Comparison of ENCODE assay signal across 23 cellular contexts in genomic region chr21:41137401-41137800, GRCh38.
"Had no signal": no experiment of that assay in that cellular context is flagged by ENCODE, and none has a peak within 500 bp of the region (broad histone marks: within the 10 kb centered on the region; RNA-seq: fewer than 3 reads in every experiment).

No MANE protein-coding gene starts in this region.

- ATAC-seq: HepG2, Panc1, PC-3, Right ventricle myocardium inferior had no signal

- H3K9me3 ChIP-seq: MG63, SJSA1 had no signal

- H3K4me3 ChIP-seq: MG63, SJSA1, SK-N-MC had no signal

- H3K27me3 ChIP-seq: MG63, SJSA1 had no signal

- FAIRE-seq: HepG2 had no signal

- H3K36me3 ChIP-seq: MG63, SJSA1 had no signal

- DNase-seq: IMR-90, Karpas-422, KG1, MG63, NCI-H1092, NCI-H1105 treated with DMSO at 0.1 percent for 48 hours, NCI-H1417 treated with DMSO at 0.1 percent for 48 hours, NCI-H146, NCI-H1694 treated with DMSO at 0.1 percent for 48 hours, NCI-H1930, NCI-H2081, NCI-H2107, NCI-H2227 treated with DMSO at 0.1 percent for 48 hours, NCI-H524, NCI-H526 treated with DMSO at 0.1 percent for 48 hours, NCI-H748 treated with DMSO at 0.1 percent for 48 hours, PC-3, SIG-M5 had no signal

- H3K27ac ChIP-seq: SJSA1, SK-N-MC had no signal

- H3K4me1 ChIP-seq: SJSA1 had no signal
